Comparison of ENCODE assay signal across 25 cellular contexts in the genomic region with DNA sequence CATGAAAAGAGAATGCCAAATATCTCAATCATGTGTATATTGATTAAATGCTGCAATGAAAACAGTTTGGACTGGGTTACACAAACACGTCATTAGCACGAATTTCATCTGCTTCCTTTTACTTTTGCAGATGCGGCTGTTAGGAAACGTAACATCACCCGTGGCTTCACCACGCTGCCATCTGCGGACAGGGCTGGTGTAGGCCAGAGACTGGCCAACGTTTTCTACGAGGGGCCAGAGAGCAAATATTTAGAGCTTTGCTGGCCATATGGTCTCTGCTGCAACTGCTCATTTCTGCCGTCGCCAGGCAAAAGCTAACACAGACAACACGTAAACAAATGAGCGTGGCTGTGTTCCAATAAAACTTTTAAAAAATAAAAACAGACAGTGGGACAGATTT.
DNase-seq lines count a peak whose midpoint lies in the region; ATAC-seq and TF ChIP-seq lines count a peak whose summit lies in the region.
"Had no signal": no experiment of that assay in that cellular context is flagged by ENCODE, and none has a peak within 500 bp of the region (broad histone marks: within the 10 kb centered on the region; RNA-seq: fewer than 3 reads in every experiment).

No MANE protein-coding gene starts in this region.

- H3K27me3 ChIP-seq in SK-N-SH (ENCODE audit: insufficient read depth) (peaks cover 22% of the 10 kb centered on the region), IMR-90 (ENCODE audit: control insufficient read depth, insufficient read depth, low read length) (peaks cover 26% of the 10 kb centered on the region), BE2C (peaks cover 74% of the 10 kb centered on the region)

- no peak overlapping the region for H3K4me2 ChIP-seq in SK-N-SH
- H3K4me2 ChIP-seq in IMR-90 (ENCODE audit: low read depth, low read length) = no peak overlapping the region
- H3K4me2 ChIP-seq: A549, PC-9 had no signal

- H3K4me1 ChIP-seq in SK-N-SH (ENCODE audit: control insufficient read depth in 1 of 2, insufficient read depth in 2 of 2, low read depth in 1 of 2, low read length in 1 of 2) = peaks cover 0 to 6% of the 10 kb centered on the region in 2 experiments; a peak in 1 of 4 replicates
- no peaks in the 10 kb centered on the region for H3K4me1 ChIP-seq in IMR-90 (ENCODE audit: control insufficient read depth, insufficient read depth, low read length)
- no peaks in the 10 kb centered on the region for H3K4me1 ChIP-seq in BE2C

- TF ChIP-seq RAD21 in SK-N-SH (IDR thresholded peaks at IDR 0.05; ENCODE audit: low read length) (peak; percentile 28; the same call in 1 of the 2 replicates), IMR-90 (IDR thresholded peaks at IDR 0.05; ENCODE audit: low read length) (no peak)

- H3K18ac ChIP-seq in IMR-90 (ENCODE audit: low read depth, low read length) = no peak overlapping the region

- in situ Hi-C loops in IMR-90 (cut with MboI; ENCODE audit: low sequenced_read_pairs) = no loop called here

- CTCF ChIA-PET in SK-N-SH (lab: Yijun Ruan, JAX) (interaction anchor here (0.6 to 34.2 kb wide), 16 partner anchors 8 to 229 kb away, joined by 3 to 571 read pairs (median 4); no protein-coding TSS in a partner anchor), IMR-90 (lab: Yijun Ruan, JAX) (no interaction called here)
- CTCF ChIA-PET in activated CD4-positive, alpha-beta memory T cell treated with anti-CD3 and anti-CD28 coated beads for 36 hours (lab: Charles Lee) = interaction anchor here (0.6 kb wide), 1 partner anchor 111 kb away, joined by 6 read pairs; no protein-coding TSS in a partner anchor

- no peak overlapping the region for H2AFZ ChIP-seq in SK-N-SH (ENCODE audit: low read depth)
- no peak overlapping the region for H2AFZ ChIP-seq in IMR-90 (replicated peaks; ENCODE audit: low read length, poor library complexity)
- H2AFZ ChIP-seq: PC-9 had no signal

- DNase-seq in SK-N-SH = peak; percentile 72
- no peak for DNase-seq in IMR-90
- DNase-seq in fibroblast of gingiva (ENCODE audit: low read depth) = peak; percentile 22
- no peak for DNase-seq in BE2C
- DNase-seq in natural killer cell treated with Interleukin-12 subunit alpha and Interleukin-12 subunit beta and Interleukin-15 and Interleukin-18, amount 100 ng/mL, for 72 hours (ENCODE audit: low spot score) = no peak
- DNase-seq in activated CD4-positive, alpha-beta memory T cell treated with anti-CD3 and anti-CD28 coated beads for 36 hours = no peak
- DNase-seq: Calu3; CD8-positive, alpha-beta memory T cell; DMS53; GF-D8; GOT3; KBM-7; NCI-H1092; NCI-H1436; NCI-H2029; NCI-H345; PC-9; SHP77 treated with DMSO at 0.1 percent for 48 hours had no signal

- H3K27ac Mint-ChIP-seq in natural killer cell treated with Interleukin-12 subunit alpha and Interleukin-12 subunit beta and Interleukin-15 and Interleukin-18, amount 100 ng/mL, for 72 hours = no peak overlapping the region
- no peak overlapping the region for H3K27ac Mint-ChIP-seq in activated CD4-positive, alpha-beta memory T cell treated with anti-CD3 and anti-CD28 coated beads for 36 hours
- H3K27ac Mint-ChIP-seq: CD8-positive, alpha-beta memory T cell had no signal

- no peaks in the 10 kb centered on the region for H3K9me3 Mint-ChIP-seq in natural killer cell treated with Interleukin-12 subunit alpha and Interleukin-12 subunit beta and Interleukin-15 and Interleukin-18, amount 100 ng/mL, for 72 hours
- H3K9me3 Mint-ChIP-seq in activated CD4-positive, alpha-beta memory T cell treated with anti-CD3 and anti-CD28 coated beads for 36 hours = no peaks in the 10 kb centered on the region
- H3K9me3 Mint-ChIP-seq: CD8-positive, alpha-beta memory T cell had no signal

- no peak overlapping the region for H2BK15ac ChIP-seq in IMR-90 (ENCODE audit: low read depth, low read length)

- H3K79me2 ChIP-seq in SK-N-SH (ENCODE audit: insufficient read depth) = no peaks in the 10 kb centered on the region

- no peak overlapping the region for H4K91ac ChIP-seq in IMR-90 (ENCODE audit: insufficient read depth, low read depth, low read length)

- H3K4me3 Mint-ChIP-seq in natural killer cell treated with Interleukin-12 subunit alpha and Interleukin-12 subunit beta and Interleukin-15 and Interleukin-18, amount 100 ng/mL, for 72 hours = no peak overlapping the region
- no peak overlapping the region for H3K4me3 Mint-ChIP-seq in activated CD4-positive, alpha-beta memory T cell treated with anti-CD3 and anti-CD28 coated beads for 36 hours
- H3K4me3 Mint-ChIP-seq: CD8-positive, alpha-beta memory T cell had no signal

- H3K9ac ChIP-seq in SK-N-SH (no peak overlapping the region), IMR-90 (ENCODE audit: low read depth, low read length) (no peak overlapping the region)

- H3K4me1 Mint-ChIP-seq in natural killer cell treated with Interleukin-12 subunit alpha and Interleukin-12 subunit beta and Interleukin-15 and Interleukin-18, amount 100 ng/mL, for 72 hours (ENCODE audit: low read depth in 2 of 2) = no peaks in the 10 kb centered on the region
- H3K4me1 Mint-ChIP-seq in activated CD4-positive, alpha-beta memory T cell treated with anti-CD3 and anti-CD28 coated beads for 36 hours (ENCODE audit: low read depth) = no peaks in the 10 kb centered on the region
- H3K4me1 Mint-ChIP-seq: CD8-positive, alpha-beta memory T cell had no signal

- H3K9me3 ChIP-seq in SK-N-SH (no peaks in the 10 kb centered on the region), IMR-90 (ENCODE audit: control insufficient read depth, insufficient read depth, low read length) (no peaks in the 10 kb centered on the region), BE2C (no peaks in the 10 kb centered on the region; the same call in 1 of the 2 replicates)
- H3K9me3 ChIP-seq: A549 had no signal

- H3K79me1 ChIP-seq in IMR-90 (ENCODE audit: low read depth in 1 of 2, low read length in 2 of 2) = no peaks in the 10 kb centered on the region

- no peak overlapping the region for H4K8ac ChIP-seq in IMR-90 (ENCODE audit: low read depth in 2 of 2, low read length in 2 of 2)

- dilution Hi-C loops in IMR-90 (cut with HindIII; ENCODE audit: low sequenced_read_pairs, unreplicated experiment) = no loop called here

- 37% methylated on average over 13 of the region's 13 CpGs for WGBS in SK-N-SH (ENCODE audit: low lambda C conversion rate)
- 1% methylated on average over 9 of the region's 13 CpGs; no CpG with 5 or more reads in 1 of the 2 experiments for WGBS in IMR-90 (ENCODE audit: extremely low coverage in 2 of 2, insufficient read length in 1 of 2), 2 experiments

- TF ChIP-seq EP300 in SK-N-SH (IDR thresholded peaks at IDR 0.05; ENCODE audit: borderline replicate concordance in 1 of 2, low read depth in 1 of 2, low read length in 1 of 2) = no peak

- intact Hi-C loops in IMR-90 (cut with micrococcal nuclease) = no loop called here
- intact Hi-C loops in activated CD4-positive, alpha-beta memory T cell treated with anti-CD3 and anti-CD28 coated beads for 36 hours (cut with micrococcal nuclease) = no loop called here

- H3K36me3 ChIP-seq in SK-N-SH (replicated peaks in 1 of 2; ENCODE audit: control insufficient read depth in 1 of 2, insufficient read depth in 2 of 2, low read length in 1 of 2) = no peaks in the 10 kb centered on the region
- no peaks in the 10 kb centered on the region for H3K36me3 ChIP-seq in IMR-90 (ENCODE audit: control insufficient read depth, insufficient read depth, low read length)
- H3K36me3 ChIP-seq in BE2C = no peaks in the 10 kb centered on the region

- H3K27me3 Mint-ChIP-seq in natural killer cell treated with Interleukin-12 subunit alpha and Interleukin-12 subunit beta and Interleukin-15 and Interleukin-18, amount 100 ng/mL, for 72 hours = peaks cover 3 to 7% of the 10 kb centered on the region in 2 donors
- H3K27me3 Mint-ChIP-seq in activated CD4-positive, alpha-beta memory T cell treated with anti-CD3 and anti-CD28 coated beads for 36 hours = no peaks in the 10 kb centered on the region
- H3K27me3 Mint-ChIP-seq: CD8-positive, alpha-beta memory T cell had no signal

- ATAC-seq in SK-N-SH treated with all-trans-retinoic acid at 6 μM for 48 hours (no peak), IMR-90 (ENCODE audit: low read depth) (peak; percentile 32; the same call in 1 of the 2 replicates)
- no peak for ATAC-seq in natural killer cell treated with Interleukin-12 subunit alpha and Interleukin-12 subunit beta and Interleukin-15 and Interleukin-18, amount 100 ng/mL, for 72 hours
- ATAC-seq: A549, HCT116, HepG2 had no signal

- no peak overlapping the region for H2AK5ac ChIP-seq in IMR-90 (ENCODE audit: low read depth, low read length)

- no peak for TF ChIP-seq CTCF in SK-N-SH (IDR thresholded peaks at IDR 0.05)
- no peak for TF ChIP-seq CTCF in IMR-90 (conservative IDR thresholded peaks at IDR 0.05; ENCODE audit: low read depth, low read length)
- no peak for TF ChIP-seq CTCF in BE2C (IDR thresholded peaks at IDR 0.05; ENCODE audit: low read depth, low read length)

- no peak overlapping the region for H3K56ac ChIP-seq in IMR-90 (ENCODE audit: extremely low read depth, insufficient read depth, low read length)

- H3K27ac ChIP-seq in SK-N-SH (ENCODE audit: low read depth in 2 of 2, low read length in 1 of 2) = no peak overlapping the region
- H3K27ac ChIP-seq in IMR-90 (ENCODE audit: insufficient read depth, low read length) = no peak overlapping the region
- H3K27ac ChIP-seq: A549, C4-2B, PC-9, RWPE1, SK-N-MC had no signal

- H3F3A ChIP-seq in SK-N-SH (replicated peaks; ENCODE audit: insufficient read depth) = no peaks in the 10 kb centered on the region

- no peak overlapping the region for H3K23ac ChIP-seq in IMR-90 (ENCODE audit: low read depth, low read length)

- no peak overlapping the region for H2BK20ac ChIP-seq in IMR-90 (ENCODE audit: low read depth, low read length)

- no peak overlapping the region for H3K4me3 ChIP-seq in SK-N-SH (ENCODE audit: low read depth in 2 of 2, low read length in 1 of 2)
- no peak overlapping the region for H3K4me3 ChIP-seq in IMR-90 (ENCODE audit: insufficient read depth, low read depth, low read length)
- H3K4me3 ChIP-seq in BE2C (ENCODE audit: low read depth, low read length) = no peak overlapping the region
- H3K4me3 ChIP-seq: A549, PC-9, SK-N-MC had no signal

- no peaks in the 10 kb centered on the region for H3K36me3 Mint-ChIP-seq in natural killer cell treated with Interleukin-12 subunit alpha and Interleukin-12 subunit beta and Interleukin-15 and Interleukin-18, amount 100 ng/mL, for 72 hours
- H3K36me3 Mint-ChIP-seq in activated CD4-positive, alpha-beta memory T cell treated with anti-CD3 and anti-CD28 coated beads for 36 hours = no peaks in the 10 kb centered on the region
- H3K36me3 Mint-ChIP-seq: CD8-positive, alpha-beta memory T cell had no signal

- H3K9me1 ChIP-seq in IMR-90 (ENCODE audit: insufficient read depth, low read length) = 0 out of 2 replicates have a peak, but pooled peaks cover 6% of the 10 kb centered on the region

- H3K9me2 ChIP-seq in SK-N-SH = no peaks in the 10 kb centered on the region

- H3K4ac ChIP-seq in IMR-90 (ENCODE audit: low read depth, low read length) = no peak overlapping the region

- no peak overlapping the region for H4K5ac ChIP-seq in IMR-90 (ENCODE audit: low read depth, low read length)

- no peak overlapping the region for H2BK120ac ChIP-seq in IMR-90 (ENCODE audit: low read depth, low read length)

- H2BK5ac ChIP-seq in IMR-90 (ENCODE audit: low read depth, low read length, poor library complexity, severe bottlenecking) = no peak overlapping the region

- no peak for TF ChIP-seq POLR2A in IMR-90 (IDR thresholded peaks at IDR 0.05; ENCODE audit: low read depth, low read length)

- POLR2A ChIA-PET in SK-N-SH (lab: Yijun Ruan, JAX) (interaction anchor here (0.6 kb wide), 1 partner anchor 16 kb away, joined by 3 read pairs; no protein-coding TSS in a partner anchor), IMR-90 (lab: Charles Lee; ENCODE audit: unreplicated experiment) (no interaction called here)
- POLR2A ChIA-PET in activated CD4-positive, alpha-beta memory T cell treated with anti-CD3 and anti-CD28 coated beads for 36 hours (lab: Charles Lee) = no interaction called here

- H2AK9ac ChIP-seq in IMR-90 (replicated peaks; ENCODE audit: low read depth, low read length, poor library complexity) = no peak overlapping the region

- no TSS peak for BruUV-seq in IMR-90 (replicated peaks; lab: Mats Ljungman, UMichigan)

- H3K14ac ChIP-seq in IMR-90 (replicated peaks; ENCODE audit: low read depth, low read length) = no peak overlapping the region

- H4K20me1 ChIP-seq in SK-N-SH (ENCODE audit: insufficient read depth) = no peaks in the 10 kb centered on the region
- H4K20me1 ChIP-seq in IMR-90 (ENCODE audit: insufficient read depth, low read length) = no peaks in the 10 kb centered on the region

Comparison
In these comparisons a context has a peak if more than half of its experiments do, and no peak if none do; other contexts are left out.
1. DNase-seq: peak in SK-N-SH (single experiment) and fibroblast of gingiva (single experiment); none in IMR-90 (single experiment), BE2C (single experiment), natural killer cell treated with Interleukin-12 subunit alpha and Interleukin-12 subunit beta and Interleukin-15 and Interleukin-18, amount 100 ng/mL, for 72 hours (single experiment) and activated CD4-positive, alpha-beta memory T cell treated with anti-CD3 and anti-CD28 coated beads for 36 hours (single experiment).